Comparison of ENCODE assay signal across 10 cellular contexts in genomic region chr9:136533775-136534157, GRCh38. TPM values are rescaled to one million over a fixed set of nuclear protein-coding genes. Genes with fewer than 3 reads are reported as not detected.
DNase-seq lines count a peak whose midpoint lies in the region; ATAC-seq and TF ChIP-seq lines count a peak whose summit lies in the region.
"Had no signal": no experiment of that assay in that cellular context is flagged by ENCODE, and none has a peak within 500 bp of the region (broad histone marks: within the 10 kb centered on the region; RNA-seq: fewer than 3 reads in every experiment).

No MANE protein-coding gene starts in this region.

- H3K27ac ChIP-seq in RWPE2 (ENCODE audit: poor library complexity, severe bottlenecking), result peak overlapping the region; percentile 2
- H3K27ac ChIP-seq: tibial artery had no signal

- peaks cover 14% of the 10 kb centered on the region for H3K4me1 ChIP-seq in RWPE2 (ENCODE audit: insufficient read depth, poor library complexity, severe bottlenecking)

- peaks cover 26% of the 10 kb centered on the region for H3K36me3 ChIP-seq in RWPE2 (ENCODE audit: low read depth)

- no peak for TF ChIP-seq CTCF in RWPE2 (IDR thresholded peaks at IDR 0.05; ENCODE audit: poor library complexity, severe bottlenecking)

- no peaks in the 10 kb centered on the region for H3K27me3 ChIP-seq in RWPE2 (ENCODE audit: insufficient read depth, poor library complexity, severe bottlenecking)
- H3K27me3 ChIP-seq: body of pancreas, tibial artery had no signal

- no peaks in the 10 kb centered on the region for H3K9me3 ChIP-seq in RWPE2 (ENCODE audit: severe bottlenecking)
- H3K9me3 ChIP-seq: body of pancreas, tibial artery had no signal

- no peak for DNase-seq in RWPE2 (ENCODE audit: low spot score)
- DNase-seq in activated effector memory CD4-positive, alpha-beta T cell treated with Interleukin-2 at 50 U/mL for 16 hours, result peak; percentile 73
- peak; percentile 50 to 61 for DNase-seq in lung microvascular endothelial cell (ENCODE audit: low read depth in 2 of 2)
- peak; percentile 86 for DNase-seq in stimulated activated naive CD8-positive, alpha-beta T cell treated with anti-CD3 and anti-CD28 coated beads, Interleukin-15, Interleukin-2, amounts not matched to agents 100 U/mL and 50 U/mL, for 24 hours
- no peak for DNase-seq in NOMO-1 (lab: John Stamatoyannopoulos, UW; ENCODE audit: unreplicated experiment in 2 of 2)
- no peak for DNase-seq in NCI-H187 treated with DMSO at 0.1 percent for 48 hours (lab: John Stamatoyannopoulos, UW)

- peak; percentile 71 for ATAC-seq in RWPE2 (ENCODE audit: low read depth)
- peak; percentile 70 for ATAC-seq in stimulated activated naive CD8-positive, alpha-beta T cell treated with anti-CD3 and anti-CD28 coated beads, Interleukin-15, Interleukin-2, amounts not matched to agents 100 U/mL and 50 U/mL, for 24 hours
- no peak for ATAC-seq in GM18498 (IDR thresholded peaks at IDR 0.05; ENCODE audit: unreplicated experiment)
- no peak for ATAC-seq in GM18873 (IDR thresholded peaks at IDR 0.05; ENCODE audit: low FRiP score, unreplicated experiment)
- ATAC-seq: body of pancreas had no signal

- no peak overlapping the region for H3K4me3 ChIP-seq in RWPE2 (ENCODE audit: severe bottlenecking)
- H3K4me3 ChIP-seq: body of pancreas, tibial artery had no signal

RNA-seq across cellular contexts. Expression of gene NOTCH1, which starts 12.1 kb away (rescaled TPM):
- 75.2 and 76.9 TPM in 2 replicates for total RNA-seq in lung microvascular endothelial cell

RNA-seq across cellular contexts. Expression of gene SEC16A, which starts 50.9 kb away (rescaled TPM):
- 12.4 and 14.3 TPM in 2 replicates for total RNA-seq in lung microvascular endothelial cell

Comparison
In these comparisons a context has a peak if more than half of its experiments do, and no peak if none do; other contexts are left out.
1. ATAC-seq: peak in RWPE2 (single experiment) and stimulated activated naive CD8-positive, alpha-beta T cell treated with anti-CD3 and anti-CD28 coated beads, Interleukin-15, Interleukin-2, amounts not matched to agents 100 U/mL and 50 U/mL, for 24 hours (single experiment); none in GM18498 (single experiment) and GM18873 (single experiment).
2. DNase-seq: peak in activated effector memory CD4-positive, alpha-beta T cell treated with Interleukin-2 at 50 U/mL for 16 hours (single experiment), lung microvascular endothelial cell (2 of 2) and stimulated activated naive CD8-positive, alpha-beta T cell treated with anti-CD3 and anti-CD28 coated beads, Interleukin-15, Interleukin-2, amounts not matched to agents 100 U/mL and 50 U/mL, for 24 hours (single experiment); none in RWPE2 (single experiment), NOMO-1 (0 of 2) and NCI-H187 treated with DMSO at 0.1 percent for 48 hours (single experiment).